In the genomic region with DNA sequence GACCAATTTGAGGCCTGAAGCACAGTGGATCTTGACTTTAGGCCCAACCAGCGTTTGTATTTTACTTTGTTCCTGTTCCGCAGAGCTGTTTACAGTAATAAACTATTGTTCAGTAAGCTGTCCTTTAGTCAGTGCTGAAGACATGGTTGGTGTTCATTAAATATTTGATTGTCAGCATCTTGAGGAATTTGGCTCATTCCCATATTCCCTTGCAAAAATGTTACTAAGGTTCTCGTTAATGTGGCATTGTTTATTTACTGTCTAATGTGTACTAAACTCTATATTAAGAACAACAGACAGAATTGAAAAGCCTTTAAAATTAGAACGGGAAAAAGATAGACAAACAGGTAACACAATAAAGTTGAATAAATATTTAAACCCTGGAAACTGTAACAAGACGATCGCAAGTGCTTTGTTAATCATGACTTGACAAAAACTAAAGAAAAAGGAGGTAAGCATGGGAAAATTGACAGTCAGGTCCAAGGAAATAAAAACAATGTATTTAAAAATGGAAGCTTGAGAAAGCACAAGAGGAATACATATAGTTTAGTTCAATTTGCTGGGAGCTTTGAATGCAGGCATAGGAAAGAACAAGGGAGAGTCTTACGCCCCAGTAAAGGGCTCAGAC, we compare ENCODE assay signal across 27 cellular contexts.
"Had no signal": no experiment of that assay in that cellular context is flagged by ENCODE, and none has a peak within 500 bp of the region (broad histone marks: within the 10 kb centered on the region; RNA-seq: fewer than 3 reads in every experiment).

No MANE protein-coding gene starts in this region.

- H3K4me3 Mint-ChIP-seq: mesothelial cell of epicardium; naive B cell; natural killer cell; nephron progenitor cell; stimulated activated naive B cell treated with anti-CD40 and anti-IgM and Interleukin-4, amounts not matched to agents 10 μg/mL and 1 μg/mL and 100 μg/mL, for 72 hours had no signal

- H3K36me3 ChIP-seq: heart right ventricle, left ventricle myocardium inferior, right atrium auricular region, stomach, thyroid gland, transverse colon, upper lobe of right lung had no signal

- H3K9ac ChIP-seq: parathyroid adenoma had no signal

- H3K9me3 Mint-ChIP-seq: mesothelial cell of epicardium, nephron progenitor cell had no signal

- H3K27ac ChIP-seq: heart right ventricle, hepatocyte, left ventricle myocardium inferior, parathyroid adenoma, psoas muscle, right atrium auricular region, skin epidermis, stomach, testis, thyroid gland, transverse colon, upper lobe of right lung had no signal

- FAIRE-seq: urothelium cell line had no signal

- H2AFZ ChIP-seq: hepatocyte, parathyroid adenoma had no signal

- H3K27me3 ChIP-seq: hepatocyte, right atrium auricular region, stomach, testis, thyroid gland, transverse colon, upper lobe of right lung had no signal

- H3K79me2 ChIP-seq: hepatocyte, parathyroid adenoma had no signal

- H3K4me1 Mint-ChIP-seq: naive B cell; natural killer cell; stimulated activated naive B cell treated with anti-CD40 and anti-IgM and Interleukin-4, amounts not matched to agents 10 μg/mL and 1 μg/mL and 100 μg/mL, for 72 hours had no signal

- H3K36me3 Mint-ChIP-seq: mesothelial cell of epicardium; naive B cell; stimulated activated naive B cell treated with anti-CD40 and anti-IgM and Interleukin-4, amounts not matched to agents 10 μg/mL and 1 μg/mL and 100 μg/mL, for 72 hours had no signal

- H3K4me3 ChIP-seq: heart right ventricle, hepatocyte, left ventricle myocardium inferior, lung, psoas muscle, right atrium auricular region, skin epidermis, stomach, testis, thyroid gland, transverse colon, upper lobe of right lung had no signal

- H3K4me1 ChIP-seq: heart right ventricle, left ventricle myocardium inferior, parathyroid adenoma, psoas muscle, right atrium auricular region, stomach, testis, transverse colon, upper lobe of right lung had no signal

- H3K9me3 ChIP-seq: psoas muscle, right atrium auricular region, testis, thyroid gland, transverse colon, upper lobe of right lung had no signal

- H3K27ac Mint-ChIP-seq: mesothelial cell of epicardium; naive B cell; natural killer cell; nephron progenitor cell; stimulated activated naive B cell treated with anti-CD40 and anti-IgM and Interleukin-4, amounts not matched to agents 10 μg/mL and 1 μg/mL and 100 μg/mL, for 72 hours had no signal

- DNase-seq: heart right ventricle; islet precursor cell; left ventricle myocardium inferior; mesendoderm; naive B cell; natural killer cell; nephron progenitor cell; psoas muscle; stimulated activated CD4-positive, alpha-beta T cell treated with anti-CD3 and anti-CD28 coated beads, Interleukin-12 subunit alpha, Interleukin-12 subunit beta, amount 100 ng/mL, for 4 hours; stimulated activated CD4-positive, alpha-beta T cell treated with anti-CD3 and anti-CD28 coated beads, Interleukin-15, amount 100 ng/mL, for 24 hours; stimulated activated CD4-positive, alpha-beta T cell treated with anti-CD3 and anti-CD28 coated beads, Interleukin-2, amount 100 ng/mL, for 24 hours; stimulated activated CD4-positive, alpha-beta T cell treated with anti-CD3 and anti-CD28 coated beads, Interleukin-4, amount 100 ng/mL, for 1 hour; stimulated activated naive B cell treated with anti-CD40 and anti-IgM and Interleukin-4, amounts not matched to agents 10 μg/mL and 1 μg/mL and 100 μg/mL, for 72 hours; stimulated activated naive CD8-positive, alpha-beta T cell treated with anti-CD3 and anti-CD28 coated beads, Interleukin-15, Interleukin-2, amounts not matched to agents 100 U/mL and 50 U/mL, for 24 hours; stomach; testis; thyroid gland; transverse colon; upper lobe of right lung had no signal

- H3K27me3 Mint-ChIP-seq: naive B cell; stimulated activated naive B cell treated with anti-CD40 and anti-IgM and Interleukin-4, amounts not matched to agents 10 μg/mL and 1 μg/mL and 100 μg/mL, for 72 hours had no signal

- H3K4me2 ChIP-seq: hepatocyte had no signal

- ATAC-seq: heart right ventricle; natural killer cell; psoas muscle; sciatic nerve; stimulated activated naive B cell treated with anti-CD40 and anti-IgM and Interleukin-4, amounts not matched to agents 10 μg/mL and 1 μg/mL and 100 μg/mL, for 72 hours; stimulated activated naive CD8-positive, alpha-beta T cell treated with anti-CD3 and anti-CD28 coated beads, Interleukin-15, Interleukin-2, amounts not matched to agents 100 U/mL and 50 U/mL, for 24 hours; upper lobe of right lung had no signal
